Comparison of ENCODE assay signal across 1 cellular context in genomic region chr2:129080715-129081472, GRCh38.
TF ChIP-seq lines count a peak whose summit lies in the region.

No MANE protein-coding gene starts in this region.

TF ChIP-seq in SK-N-SH, 30 proteins besides CTCF, POLR2A, EP300 and RAD21 (continued from another document):
- no peak for TF ChIP-seq CHD2 (IDR thresholded peaks at IDR 0.05; ENCODE audit: low read length, partially characterized antibody)
- TF ChIP-seq RFX5 (IDR thresholded peaks at IDR 0.05; ENCODE audit: low read length), result no peak
- no peak for TF ChIP-seq MEF2A (IDR thresholded peaks at IDR 0.05; ENCODE audit: borderline replicate concordance, low read depth)
TF ChIP-seq in SK-N-SH: peak in this region for 0.
